In genomic region chr12:91216871-91217270, GRCh38 we compare ENCODE assay signal across 17 cellular contexts. TPM values are rescaled to one million over a fixed set of nuclear protein-coding genes. Genes with fewer than 3 reads are reported as not detected.
"Had no signal": no experiment of that assay in that cellular context is flagged by ENCODE, and none has a peak within 500 bp of the region (broad histone marks: within the 10 kb centered on the region; RNA-seq: fewer than 3 reads in every experiment).

No MANE protein-coding gene starts in this region.

- ATAC-seq: activated T-cell treated with anti-CD3 and anti-CD28 coated beads, Interleukin-2, amount 50 U/mL, for 72 hours; body of pancreas; left lung; naive thymus-derived CD4-positive, alpha-beta T cell; right lobe of liver; stimulated activated naive B cell treated with anti-CD40 and anti-IgM and Interleukin-4, amounts not matched to agents 10 μg/mL and 1 μg/mL and 100 μg/mL, for 72 hours; T-helper 17 cell had no signal

- H3K9me3 ChIP-seq: body of pancreas, left lung, prostate gland, right lobe of liver, thyroid gland had no signal

- H3K36me3 Mint-ChIP-seq: activated naive CD8-positive, alpha-beta T cell; naive thymus-derived CD4-positive, alpha-beta T cell; stimulated activated naive B cell treated with anti-CD40 and anti-IgM and Interleukin-4, amounts not matched to agents 10 μg/mL and 1 μg/mL and 100 μg/mL, for 72 hours had no signal

- H3K27ac ChIP-seq: body of pancreas, left lung, prostate gland, right lobe of liver, thyroid gland had no signal

- H3K36me3 ChIP-seq: left lung, prostate gland, right lobe of liver, thyroid gland had no signal

- H3K4me1 Mint-ChIP-seq: naive thymus-derived CD4-positive, alpha-beta T cell; stimulated activated naive B cell treated with anti-CD40 and anti-IgM and Interleukin-4, amounts not matched to agents 10 μg/mL and 1 μg/mL and 100 μg/mL, for 72 hours; T-helper 17 cell had no signal

- H3K27me3 Mint-ChIP-seq: stimulated activated naive B cell treated with anti-CD40 and anti-IgM and Interleukin-4, amounts not matched to agents 10 μg/mL and 1 μg/mL and 100 μg/mL, for 72 hours; T-helper 17 cell had no signal

- H3K4me3 Mint-ChIP-seq: activated naive CD8-positive, alpha-beta T cell; activated T-cell treated with anti-CD3 and anti-CD28 coated beads, Interleukin-2, amount 50 U/mL, for 72 hours; naive thymus-derived CD4-positive, alpha-beta T cell; stimulated activated naive B cell treated with anti-CD40 and anti-IgM and Interleukin-4, amounts not matched to agents 10 μg/mL and 1 μg/mL and 100 μg/mL, for 72 hours; T-helper 17 cell had no signal

- H3K4me1 ChIP-seq: body of pancreas, left lung, prostate gland, right lobe of liver, thyroid gland had no signal

- H3K4me3 ChIP-seq: body of pancreas, left lung, prostate gland, right lobe of liver, thyroid gland had no signal

- H3K9me3 Mint-ChIP-seq: activated T-cell treated with anti-CD3 and anti-CD28 coated beads, Interleukin-2, amount 50 U/mL, for 72 hours had no signal

- H3K27ac Mint-ChIP-seq: activated naive CD8-positive, alpha-beta T cell; activated T-cell treated with anti-CD3 and anti-CD28 coated beads, Interleukin-2, amount 50 U/mL, for 72 hours; naive thymus-derived CD4-positive, alpha-beta T cell; stimulated activated naive B cell treated with anti-CD40 and anti-IgM and Interleukin-4, amounts not matched to agents 10 μg/mL and 1 μg/mL and 100 μg/mL, for 72 hours; T-helper 17 cell had no signal

- H3K27me3 ChIP-seq: body of pancreas, left lung, right lobe of liver, thyroid gland had no signal

- DNase-seq: activated CD4-positive, alpha-beta T cell treated with anti-CD3 and anti-CD28 coated beads, Interleukin-2, amount 50 U/mL, for 4 hours; activated gamma-delta T cell; activated T-cell treated with anti-CD3 and anti-CD28 coated beads, Interleukin-2, amount 50 U/mL, for 72 hours; amygdala; body of pancreas; central memory CD4-positive, alpha-beta T cell; hippocampal formation; islet precursor cell; left lung; naive thymus-derived CD4-positive, alpha-beta T cell; right lobe of liver; stimulated activated naive B cell treated with anti-CD40 and anti-IgM and Interleukin-4, amounts not matched to agents 10 μg/mL and 1 μg/mL and 100 μg/mL, for 72 hours; T-helper 17 cell; thyroid gland had no signal

RNA-seq across cellular contexts. Expression of gene DCN, which starts 34.3 kb away (rescaled TPM):
- total RNA-seq: activated CD8-positive, alpha-beta memory T cell treated with anti-CD3 and anti-CD28 coated beads for 36 hours; activated T-cell treated with anti-CD3 and anti-CD28 coated beads, Interleukin-2, amount 50 U/mL, for 72 hours; T-helper 17 cell had no signal
- polyA plus RNA-seq: naive thymus-derived CD4-positive, alpha-beta T cell had no signal
